In the genomic region with DNA sequence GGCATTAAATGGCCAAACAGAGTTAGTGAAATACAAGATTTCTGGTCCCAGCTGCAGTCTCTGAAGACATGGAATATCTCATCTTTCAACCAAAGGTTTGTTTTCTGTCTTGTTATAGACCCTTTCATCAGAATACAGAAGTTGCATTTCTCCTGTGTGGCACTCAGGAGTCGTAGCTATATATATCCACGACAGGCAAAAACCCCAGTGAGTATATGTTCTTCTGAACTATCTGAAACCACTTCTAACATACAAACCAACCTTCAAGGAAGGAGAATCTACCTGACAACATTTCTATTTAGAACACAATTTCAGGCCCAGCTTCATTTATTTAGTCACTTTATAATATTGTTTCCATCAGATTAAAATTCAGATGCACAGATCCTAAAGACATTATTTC, we compare ENCODE assay signal across 25 cellular contexts.
"Had no signal": no experiment of that assay in that cellular context is flagged by ENCODE, and none has a peak within 500 bp of the region (broad histone marks: within the 10 kb centered on the region; RNA-seq: fewer than 3 reads in every experiment).

No MANE protein-coding gene starts in this region.

- H3K27me3 ChIP-seq: gastroesophageal sphincter, right atrium auricular region, spleen, tibial artery had no signal

- H3K9me3 ChIP-seq: gastroesophageal sphincter, left ventricle myocardium inferior, ovary, prostate gland, right atrium auricular region, spleen, tibial artery had no signal

- H3K4me1 ChIP-seq: gastroesophageal sphincter, left ventricle myocardium inferior, prostate gland, right atrium auricular region, spleen, tibial artery had no signal

- H3K27me3 Mint-ChIP-seq: activated naive CD8-positive, alpha-beta T cell treated with anti-CD3 and anti-CD28 coated beads, Interleukin-2, amount 10 ng/mL, durations not matched to agents 7 days and 5 days had no signal

- H3K27ac Mint-ChIP-seq: activated naive CD8-positive, alpha-beta T cell treated with anti-CD3 and anti-CD28 coated beads, Interleukin-2, amount 10 ng/mL, durations not matched to agents 7 days and 5 days; mesothelial cell of epicardium; natural killer cell treated with Interleukin-12 subunit alpha and Interleukin-12 subunit beta and Interleukin-15 and Interleukin-18, amount 100 ng/mL, for 72 hours; T-helper 2 cell treated with Interferon-gamma antibody and Interleukin-4, amounts not matched to agents 5 μg/mL and 100 μg/mL, for 36 hours had no signal

- ATAC-seq: gastroesophageal sphincter; natural killer cell treated with Interleukin-12 subunit alpha and Interleukin-12 subunit beta and Interleukin-15 and Interleukin-18, amount 100 ng/mL, for 72 hours had no signal

- H3K4me3 ChIP-seq: gastroesophageal sphincter, left ventricle myocardium inferior, ovary, prostate gland, right atrium auricular region, SK-N-MC, spleen, tibial artery had no signal

- DNase-seq: activated CD4-positive, alpha-beta T cell treated with anti-CD3 and anti-CD28 coated beads, Interleukin-2, amount 50 U/mL, for 48 hours; activated CD4-positive, CD25-positive, alpha-beta regulatory T cell treated with anti-CD3 and anti-CD28 coated beads, Interleukin-2, amount 50 U/mL, for 72 hours; activated effector memory CD4-positive, alpha-beta T cell treated with anti-CD3 and anti-CD28 coated beads, Interleukin-2, amount 50 U/mL, for 16 hours; activated naive CD8-positive, alpha-beta T cell treated with anti-CD3 and anti-CD28 coated beads, Interleukin-2, amount 10 ng/mL, durations not matched to agents 7 days and 5 days; activated T-cell treated with anti-CD3 and anti-CD28 coated beads, Interleukin-2, amount 50 U/mL, for 4 hours; amygdala; cortex of kidney; head of caudate nucleus; hypothalamus; left ventricle myocardium inferior; mammary epithelial cell; ovary; spleen; stimulated activated CD4-positive, alpha-beta T cell treated with anti-CD3 and anti-CD28 coated beads, Interleukin-4, amount 100 ng/mL, for 1 hour; stimulated activated naive CD4-positive, alpha-beta T cell treated with Interleukin-2 at 50 U/mL for 16 hours; tibial artery; WERI-Rb-1 had no signal

- H3K27ac ChIP-seq: epithelial cell of prostate, gastroesophageal sphincter, left ventricle myocardium inferior, ovary, prostate gland, right atrium auricular region, SK-N-MC, spleen, tibial artery, WERI-Rb-1 had no signal

- H3K36me3 Mint-ChIP-seq: mesothelial cell of epicardium; natural killer cell treated with Interleukin-12 subunit alpha and Interleukin-12 subunit beta and Interleukin-15 and Interleukin-18, amount 100 ng/mL, for 72 hours had no signal

- H3K36me3 ChIP-seq: gastroesophageal sphincter, left ventricle myocardium inferior, ovary, prostate gland, right atrium auricular region, spleen, tibial artery, WERI-Rb-1 had no signal

- H3K9me3 Mint-ChIP-seq: mesothelial cell of epicardium; natural killer cell treated with Interleukin-12 subunit alpha and Interleukin-12 subunit beta and Interleukin-15 and Interleukin-18, amount 100 ng/mL, for 72 hours; T-helper 2 cell treated with Interferon-gamma antibody and Interleukin-4, amounts not matched to agents 5 μg/mL and 100 μg/mL, for 36 hours had no signal

- H3K4me3 Mint-ChIP-seq: activated naive CD8-positive, alpha-beta T cell treated with anti-CD3 and anti-CD28 coated beads, Interleukin-2, amount 10 ng/mL, durations not matched to agents 7 days and 5 days; activated T-cell treated with anti-CD3 and anti-CD28 coated beads, Interleukin-2, amount 50 U/mL, for 4 hours; mesothelial cell of epicardium; natural killer cell treated with Interleukin-12 subunit alpha and Interleukin-12 subunit beta and Interleukin-15 and Interleukin-18, amount 100 ng/mL, for 72 hours; T-helper 2 cell treated with Interferon-gamma antibody and Interleukin-4, amounts not matched to agents 5 μg/mL and 100 μg/mL, for 36 hours had no signal

- H3K4me1 Mint-ChIP-seq: mesothelial cell of epicardium had no signal
